ENCODE assay signal across 2 cellular contexts in the genomic region with DNA sequence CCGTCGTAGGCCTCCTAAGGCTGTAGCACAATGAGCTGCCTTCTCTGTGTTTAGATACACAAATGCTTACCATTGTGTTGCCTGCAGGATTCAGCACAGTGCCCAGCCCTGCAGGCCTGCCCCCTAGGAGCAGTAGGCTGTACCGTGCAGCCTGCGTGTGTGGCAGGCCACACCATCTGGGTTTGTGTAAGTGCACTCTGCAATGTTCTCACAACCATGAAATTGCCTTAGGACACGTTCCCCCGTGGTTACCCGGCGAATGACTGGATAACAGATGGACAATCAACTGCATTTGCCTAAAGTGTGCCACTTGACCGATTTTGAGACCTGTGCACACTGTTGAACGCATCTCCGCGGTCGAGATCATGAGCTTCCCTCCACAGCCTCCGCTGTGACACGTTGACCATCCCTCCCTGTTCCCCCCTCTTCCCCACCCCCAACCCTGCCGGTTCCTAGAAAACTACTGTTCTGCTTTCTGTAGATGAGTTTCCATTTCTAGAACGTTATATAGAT.
TF ChIP-seq lines count a peak whose summit lies in the region.

No MANE protein-coding gene starts in this region.

TF ChIP-seq in WTC11, 78 proteins besides CTCF, POLR2A, EP300 and RAD21 (continues in another document):
- TF ChIP-seq, protein P1, sequence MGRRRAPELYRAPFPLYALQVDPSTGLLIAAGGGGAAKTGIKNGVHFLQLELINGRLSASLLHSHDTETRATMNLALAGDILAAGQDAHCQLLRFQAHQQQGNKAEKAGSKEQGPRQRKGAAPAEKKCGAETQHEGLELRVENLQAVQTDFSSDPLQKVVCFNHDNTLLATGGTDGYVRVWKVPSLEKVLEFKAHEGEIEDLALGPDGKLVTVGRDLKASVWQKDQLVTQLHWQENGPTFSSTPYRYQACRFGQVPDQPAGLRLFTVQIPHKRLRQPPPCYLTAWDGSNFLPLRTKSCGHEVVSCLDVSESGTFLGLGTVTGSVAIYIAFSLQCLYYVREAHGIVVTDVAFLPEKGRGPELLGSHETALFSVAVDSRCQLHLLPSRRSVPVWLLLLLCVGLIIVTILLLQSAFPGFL (CRISPR knock-in tag; IDR thresholded peaks at IDR 0.05; ENCODE audit: borderline replicate concordance): no peak
- TF ChIP-seq, protein P2, sequence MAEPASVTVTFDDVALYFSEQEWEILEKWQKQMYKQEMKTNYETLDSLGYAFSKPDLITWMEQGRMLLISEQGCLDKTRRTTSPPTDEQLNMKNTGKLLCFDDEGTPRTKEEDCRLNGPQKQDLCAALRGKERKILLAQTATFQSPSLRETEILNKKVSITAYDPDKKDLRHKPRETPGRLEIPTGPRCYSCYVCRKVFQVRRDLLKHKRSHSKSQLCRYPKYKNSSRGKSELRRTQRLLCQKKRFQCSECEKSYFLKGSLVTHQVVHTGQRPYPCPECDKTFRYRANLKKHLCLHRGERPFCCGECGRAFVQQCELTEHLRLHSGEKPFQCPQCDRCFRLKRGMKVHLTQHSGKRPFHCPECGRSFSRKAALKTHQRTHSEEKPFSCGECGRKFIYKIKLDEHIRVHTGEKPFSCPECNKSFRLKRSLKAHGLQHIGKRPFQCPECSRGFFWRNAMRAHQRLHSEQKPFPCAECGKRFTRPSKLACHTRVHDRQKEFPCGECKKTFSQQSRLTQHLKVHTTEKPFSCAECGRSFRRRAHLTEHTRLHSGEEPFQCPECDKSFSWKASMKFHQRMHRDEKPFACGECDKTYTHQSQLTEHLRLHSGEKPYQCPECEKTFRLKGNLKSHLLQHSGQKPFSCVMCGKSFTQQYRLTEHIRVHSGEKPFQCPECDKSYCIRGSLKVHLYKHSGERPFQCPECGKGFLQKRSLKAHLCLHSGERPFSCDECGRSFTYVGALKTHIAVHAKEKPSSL (CRISPR knock-in tag; conservative IDR thresholded peaks at IDR 0.05): no peak
- TF ChIP-seq, protein P3, sequence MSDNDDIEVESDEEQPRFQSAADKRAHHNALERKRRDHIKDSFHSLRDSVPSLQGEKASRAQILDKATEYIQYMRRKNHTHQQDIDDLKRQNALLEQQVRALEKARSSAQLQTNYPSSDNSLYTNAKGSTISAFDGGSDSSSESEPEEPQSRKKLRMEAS (CRISPR knock-in tag; IDR thresholded peaks at IDR 0.05): no peak
- TF ChIP-seq NR1H2 (CRISPR knock-in tag; IDR thresholded peaks at IDR 0.05) (no peak), EMX1 (CRISPR knock-in tag; IDR thresholded peaks at IDR 0.05) (no peak), ELF4 (CRISPR knock-in tag; IDR thresholded peaks at IDR 0.05; ENCODE audit: low read depth) (no peak), TEAD1 (CRISPR knock-in tag; IDR thresholded peaks at IDR 0.05) (no peak), ZNF232 (CRISPR knock-in tag; IDR thresholded peaks at IDR 0.05) (no peak), SOX15 (CRISPR knock-in tag; IDR thresholded peaks at IDR 0.05) (no peak), IRF2 (CRISPR knock-in tag; IDR thresholded peaks at IDR 0.05; ENCODE audit: borderline replicate concordance, low read depth) (no peak), ZNF423 (CRISPR knock-in tag; IDR thresholded peaks at IDR 0.05) (no peak)
- TF ChIP-seq, protein P4, sequence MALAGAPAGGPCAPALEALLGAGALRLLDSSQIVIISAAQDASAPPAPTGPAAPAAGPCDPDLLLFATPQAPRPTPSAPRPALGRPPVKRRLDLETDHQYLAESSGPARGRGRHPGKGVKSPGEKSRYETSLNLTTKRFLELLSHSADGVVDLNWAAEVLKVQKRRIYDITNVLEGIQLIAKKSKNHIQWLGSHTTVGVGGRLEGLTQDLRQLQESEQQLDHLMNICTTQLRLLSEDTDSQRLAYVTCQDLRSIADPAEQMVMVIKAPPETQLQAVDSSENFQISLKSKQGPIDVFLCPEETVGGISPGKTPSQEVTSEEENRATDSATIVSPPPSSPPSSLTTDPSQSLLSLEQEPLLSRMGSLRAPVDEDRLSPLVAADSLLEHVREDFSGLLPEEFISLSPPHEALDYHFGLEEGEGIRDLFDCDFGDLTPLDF (CRISPR knock-in tag; IDR thresholded peaks at IDR 0.05): no peak
- TF ChIP-seq, protein P5, sequence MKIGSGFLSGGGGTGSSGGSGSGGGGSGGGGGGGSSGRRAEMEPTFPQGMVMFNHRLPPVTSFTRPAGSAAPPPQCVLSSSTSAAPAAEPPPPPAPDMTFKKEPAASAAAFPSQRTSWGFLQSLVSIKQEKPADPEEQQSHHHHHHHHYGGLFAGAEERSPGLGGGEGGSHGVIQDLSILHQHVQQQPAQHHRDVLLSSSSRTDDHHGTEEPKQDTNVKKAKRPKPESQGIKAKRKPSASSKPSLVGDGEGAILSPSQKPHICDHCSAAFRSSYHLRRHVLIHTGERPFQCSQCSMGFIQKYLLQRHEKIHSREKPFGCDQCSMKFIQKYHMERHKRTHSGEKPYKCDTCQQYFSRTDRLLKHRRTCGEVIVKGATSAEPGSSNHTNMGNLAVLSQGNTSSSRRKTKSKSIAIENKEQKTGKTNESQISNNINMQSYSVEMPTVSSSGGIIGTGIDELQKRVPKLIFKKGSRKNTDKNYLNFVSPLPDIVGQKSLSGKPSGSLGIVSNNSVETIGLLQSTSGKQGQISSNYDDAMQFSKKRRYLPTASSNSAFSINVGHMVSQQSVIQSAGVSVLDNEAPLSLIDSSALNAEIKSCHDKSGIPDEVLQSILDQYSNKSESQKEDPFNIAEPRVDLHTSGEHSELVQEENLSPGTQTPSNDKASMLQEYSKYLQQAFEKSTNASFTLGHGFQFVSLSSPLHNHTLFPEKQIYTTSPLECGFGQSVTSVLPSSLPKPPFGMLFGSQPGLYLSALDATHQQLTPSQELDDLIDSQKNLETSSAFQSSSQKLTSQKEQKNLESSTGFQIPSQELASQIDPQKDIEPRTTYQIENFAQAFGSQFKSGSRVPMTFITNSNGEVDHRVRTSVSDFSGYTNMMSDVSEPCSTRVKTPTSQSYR (CRISPR knock-in tag; IDR thresholded peaks at IDR 0.05): no peak
- TF ChIP-seq, protein P6, sequence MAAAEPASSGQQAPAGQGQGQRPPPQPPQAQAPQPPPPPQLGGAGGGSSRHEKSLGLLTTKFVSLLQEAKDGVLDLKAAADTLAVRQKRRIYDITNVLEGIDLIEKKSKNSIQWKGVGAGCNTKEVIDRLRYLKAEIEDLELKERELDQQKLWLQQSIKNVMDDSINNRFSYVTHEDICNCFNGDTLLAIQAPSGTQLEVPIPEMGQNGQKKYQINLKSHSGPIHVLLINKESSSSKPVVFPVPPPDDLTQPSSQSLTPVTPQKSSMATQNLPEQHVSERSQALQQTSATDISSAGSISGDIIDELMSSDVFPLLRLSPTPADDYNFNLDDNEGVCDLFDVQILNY (CRISPR knock-in tag; IDR thresholded peaks at IDR 0.05): no peak
- TF ChIP-seq, protein P7, sequence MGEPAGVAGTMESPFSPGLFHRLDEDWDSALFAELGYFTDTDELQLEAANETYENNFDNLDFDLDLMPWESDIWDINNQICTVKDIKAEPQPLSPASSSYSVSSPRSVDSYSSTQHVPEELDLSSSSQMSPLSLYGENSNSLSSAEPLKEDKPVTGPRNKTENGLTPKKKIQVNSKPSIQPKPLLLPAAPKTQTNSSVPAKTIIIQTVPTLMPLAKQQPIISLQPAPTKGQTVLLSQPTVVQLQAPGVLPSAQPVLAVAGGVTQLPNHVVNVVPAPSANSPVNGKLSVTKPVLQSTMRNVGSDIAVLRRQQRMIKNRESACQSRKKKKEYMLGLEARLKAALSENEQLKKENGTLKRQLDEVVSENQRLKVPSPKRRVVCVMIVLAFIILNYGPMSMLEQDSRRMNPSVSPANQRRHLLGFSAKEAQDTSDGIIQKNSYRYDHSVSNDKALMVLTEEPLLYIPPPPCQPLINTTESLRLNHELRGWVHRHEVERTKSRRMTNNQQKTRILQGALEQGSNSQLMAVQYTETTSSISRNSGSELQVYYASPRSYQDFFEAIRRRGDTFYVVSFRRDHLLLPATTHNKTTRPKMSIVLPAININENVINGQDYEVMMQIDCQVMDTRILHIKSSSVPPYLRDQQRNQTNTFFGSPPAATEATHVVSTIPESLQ (CRISPR knock-in tag; IDR thresholded peaks at IDR 0.05): no peak

TF ChIP-seq in HepG2, 621 proteins besides CTCF, POLR2A, EP300 and RAD21:
- TF ChIP-seq KMT2B (CRISPR knock-in tag; IDR thresholded peaks at IDR 0.05) (no peak), ZNF160 (CRISPR knock-in tag; IDR thresholded peaks at IDR 0.05) (no peak), ATM (IDR thresholded peaks at IDR 0.05; ENCODE audit: borderline replicate concordance) (no peak), RCOR2 (CRISPR knock-in tag; IDR thresholded peaks at IDR 0.05) (no peak), ZNF205 (CRISPR knock-in tag; IDR thresholded peaks at IDR 0.05) (no peak), ZNF136 (CRISPR knock-in tag; IDR thresholded peaks at IDR 0.05; ENCODE audit: low read depth) (no peak), ZNF773 (CRISPR knock-in tag; IDR thresholded peaks at IDR 0.05; ENCODE audit: borderline replicate concordance) (no peak)
- TF ChIP-seq, protein P8, sequence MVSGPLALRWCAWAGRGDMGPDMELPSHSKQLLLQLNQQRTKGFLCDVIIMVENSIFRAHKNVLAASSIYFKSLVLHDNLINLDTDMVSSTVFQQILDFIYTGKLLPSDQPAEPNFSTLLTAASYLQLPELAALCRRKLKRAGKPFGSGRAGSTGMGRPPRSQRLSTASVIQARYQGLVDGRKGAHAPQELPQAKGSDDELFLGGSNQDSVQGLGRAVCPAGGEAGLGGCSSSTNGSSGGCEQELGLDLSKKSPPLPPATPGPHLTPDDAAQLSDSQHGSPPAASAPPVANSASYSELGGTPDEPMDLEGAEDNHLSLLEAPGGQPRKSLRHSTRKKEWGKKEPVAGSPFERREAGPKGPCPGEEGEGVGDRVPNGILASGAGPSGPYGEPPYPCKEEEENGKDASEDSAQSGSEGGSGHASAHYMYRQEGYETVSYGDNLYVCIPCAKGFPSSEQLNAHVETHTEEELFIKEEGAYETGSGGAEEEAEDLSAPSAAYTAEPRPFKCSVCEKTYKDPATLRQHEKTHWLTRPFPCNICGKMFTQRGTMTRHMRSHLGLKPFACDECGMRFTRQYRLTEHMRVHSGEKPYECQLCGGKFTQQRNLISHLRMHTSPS (CRISPR knock-in tag; IDR thresholded peaks at IDR 0.05; ENCODE audit: low read depth): no peak
TF ChIP-seq in HepG2: peak in this region for 0.
